13 cellular contexts compared by ENCODE assay signal in the genomic region with DNA sequence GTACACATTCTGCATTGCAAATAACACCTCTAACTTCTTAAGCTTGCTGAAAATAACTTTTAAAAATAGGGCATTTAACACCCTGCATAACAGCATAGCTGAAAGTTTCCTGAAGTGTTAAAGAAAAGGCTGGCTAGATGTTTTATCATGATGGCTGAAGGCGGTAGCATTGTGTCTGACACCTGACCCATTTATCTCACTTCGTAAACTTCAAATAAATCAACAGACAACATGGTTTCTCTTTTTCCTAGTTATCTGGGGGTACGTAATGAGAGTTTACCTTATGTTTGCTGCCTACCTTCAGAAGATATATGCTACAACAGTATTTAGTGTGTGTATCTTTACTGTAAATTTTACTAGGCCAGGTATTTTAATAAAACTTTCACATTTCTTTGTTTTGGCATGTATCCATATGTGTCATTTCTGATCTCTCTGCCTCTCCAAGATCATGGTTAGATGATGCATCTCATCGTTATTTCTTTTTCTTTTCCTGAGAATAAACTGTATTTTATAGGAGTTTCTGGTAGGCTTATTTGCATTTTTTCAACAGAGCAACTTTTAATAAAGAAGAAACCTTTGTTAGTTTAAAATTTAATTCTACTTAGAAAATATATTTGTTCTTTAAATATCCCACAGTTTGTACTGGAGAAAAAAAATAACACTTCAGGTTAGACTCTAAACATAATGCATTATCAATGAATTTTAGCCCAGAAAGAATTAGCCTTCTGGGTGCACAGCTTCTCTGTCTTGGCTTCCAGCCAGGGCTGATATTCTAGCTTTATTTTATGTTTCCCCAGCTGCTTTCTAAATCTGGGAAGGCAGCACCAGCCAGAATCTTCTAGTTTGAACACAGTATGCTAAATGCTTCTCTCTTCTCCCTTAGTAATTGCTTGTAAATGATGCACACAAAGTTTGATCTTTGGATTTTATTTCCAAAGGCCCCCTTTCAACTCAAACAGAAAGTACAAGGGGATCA. TPM values are rescaled to one million over a fixed set of nuclear protein-coding genes. Genes with fewer than 3 reads are reported as not detected.
DNase-seq lines count a peak whose midpoint lies in the region; ATAC-seq and TF ChIP-seq lines count a peak whose summit lies in the region.
"Had no signal": no experiment of that assay in that cellular context is flagged by ENCODE, and none has a peak within 500 bp of the region (broad histone marks: within the 10 kb centered on the region; RNA-seq: fewer than 3 reads in every experiment).

No MANE protein-coding gene starts in this region.

- H3K4me1 Mint-ChIP-seq in endodermal cell: peaks cover 22% of the 10 kb centered on the region

- peak; percentile 72 for DNase-seq in COLO668 (lab: John Stamatoyannopoulos, UW; ENCODE audit: unreplicated experiment)
- DNase-seq in NCI-H1417 (lab: John Stamatoyannopoulos, UW): peak; percentile 35 to 88 (median 55)
- peak; percentile 87 for DNase-seq in NCI-H446 treated with DMSO at 0.1 percent for 48 hours (lab: John Stamatoyannopoulos, UW)
- DNase-seq in endodermal cell: no peak
- DNase-seq in lower leg skin (ENCODE audit: low spot score in 2 of 2): no peak
- no peak for DNase-seq in A172 (ENCODE audit: low spot score)
- DNase-seq: cortex of kidney; Karpas-422; OCI-M1; stimulated activated CD4-positive, alpha-beta T cell treated with anti-CD3 and anti-CD28 coated beads, Interleukin-1b, Interleukin-23, amount 100 ng/mL, for 48 hours had no signal

- no peaks in the 10 kb centered on the region for H3K27me3 Mint-ChIP-seq in endodermal cell (ENCODE audit: insufficient read depth)

- H3K27me3 ChIP-seq in endodermal cell (ENCODE audit: control insufficient read depth, insufficient read depth, low read length, poor library complexity, severe bottlenecking): no peaks in the 10 kb centered on the region

- no peaks in the 10 kb centered on the region for H3K36me3 Mint-ChIP-seq in endodermal cell (ENCODE audit: low read depth)

- H3K27ac ChIP-seq in endodermal cell (ENCODE audit: low read depth, low read length): no peak overlapping the region

- H3K4me3 ChIP-seq in endodermal cell (ENCODE audit: low read length) (peak overlapping the region; percentile 47), lower leg skin (ENCODE audit: low read depth, poor library complexity, severe bottlenecking) (no peak overlapping the region)

- no peaks in the 10 kb centered on the region for H3K9me3 Mint-ChIP-seq in endodermal cell

- TF ChIP-seq CTCF in endodermal cell (conservative IDR thresholded peaks at IDR 0.05) (no peak), lower leg skin (IDR thresholded peaks at IDR 0.05) (no peak)

- H3K36me3 ChIP-seq in endodermal cell (ENCODE audit: control insufficient read depth, insufficient read depth, low read length): no peaks in the 10 kb centered on the region

- H3K27ac Mint-ChIP-seq in endodermal cell: peak overlapping the region; percentile 79

- H3K4me1 ChIP-seq in endodermal cell (ENCODE audit: control insufficient read depth, insufficient read depth, low read length): peaks cover 3% of the 10 kb centered on the region

- intact Hi-C loops in lower leg skin (cut with DNase I; ENCODE audit: low total_unique reads): no loop called here

- ATAC-seq in GM18502 (IDR thresholded peaks at IDR 0.05; ENCODE audit: poor library complexity, unreplicated experiment) (no peak), esophagus mucosa (no peak)

- WGBS in endodermal cell (ENCODE audit: insufficient coverage in 1 of 2, insufficient read length in 1 of 2), 2 experiments: 55% methylated on average over 4 of the region's 4 CpGs; no CpG with 5 or more reads in 1 of the 2 experiments
- 65 to 71% methylated on average over 4 of the region's 4 CpGs for WGBS in lower leg skin, 2 donors

- H3K9me3 ChIP-seq in endodermal cell (ENCODE audit: control insufficient read depth, low read length): no peaks in the 10 kb centered on the region

- TF ChIP-seq POLR2A in lower leg skin (IDR thresholded peaks at IDR 0.05): no peak

- no peak overlapping the region for H3K4me3 Mint-ChIP-seq in endodermal cell

- no peak overlapping the region for H3K9ac ChIP-seq in endodermal cell (ENCODE audit: extremely low read depth, low read length, poor library complexity, severe bottlenecking)

RNA-seq across cellular contexts. Expression of a gene that starts 2.9 kb away (rescaled TPM):
- total RNA-seq in endodermal cell: under 1 TPM in 1 of 2 donors, not detected in 1; 0.31 TPM
- 2.3 TPM for polyA plus RNA-seq in endodermal cell (2013, experiment 1 of 2)
- polyA plus RNA-seq in endodermal cell (2013, experiment 2 of 2): 1.7 TPM
- not detected for total RNA-seq in lower leg skin
- not detected for total RNA-seq in esophagus mucosa
- total RNA-seq in A172 (2014; rRNA removed; shearing (Covaris generic)): 0.10 TPM in 1 of 2 replicates, not detected in the other
- total RNA-seq: mesenteric fat pad had no signal

Comparison
In these comparisons a context has a peak if more than half of its experiments do, and no peak if none do; other contexts are left out.
1. DNase-seq: peak in COLO668 (single experiment), NCI-H1417 (3 of 3) and NCI-H446 treated with DMSO at 0.1 percent for 48 hours (single experiment); none in endodermal cell (single experiment), lower leg skin (0 of 2) and A172 (single experiment).